In genomic region chr19:5286465-5287029, GRCh38 we compare ENCODE assay signal across 18 cellular contexts. TPM values are rescaled to one million over a fixed set of nuclear protein-coding genes. Genes with fewer than 3 reads are reported as not detected.
A peak's percentile ranks its signal among the peaks of the same experiment; 100 is the strongest.
DNase-seq lines count a peak whose midpoint lies in the region; ATAC-seq and TF ChIP-seq lines count a peak whose summit lies in the region.
"Had no signal": no experiment of that assay in that cellular context is flagged by ENCODE, and none has a peak within 500 bp of the region (broad histone marks: within the 10 kb centered on the region; RNA-seq: fewer than 3 reads in every experiment).

No MANE protein-coding gene starts in this region.

- TF ChIP-seq CTCF in left ventricle myocardium inferior (IDR thresholded peaks at IDR 0.05; ENCODE audit: borderline replicate concordance), result no peak
- no peak for TF ChIP-seq CTCF in osteocyte (IDR thresholded peaks at IDR 0.05)

- no peak for ATAC-seq in Right ventricle myocardium inferior
- ATAC-seq in HG03097 (IDR thresholded peaks at IDR 0.05; ENCODE audit: low FRiP score, unreplicated experiment), result no peak
- ATAC-seq in left colon, result no peak

- peak overlapping the region; percentile 1 for H3K9ac ChIP-seq in adipocyte (ENCODE audit: low read length)
- H3K9ac ChIP-seq: KMS-11 had no signal

- peak overlapping the region; percentile 18 for H3K27ac Mint-ChIP-seq in osteocyte (ENCODE audit: unreplicated experiment)
- no peak overlapping the region for H3K27ac Mint-ChIP-seq in activated T-cell treated with anti-CD3 and anti-CD28 coated beads, Interleukin-2, amount 50 U/mL, for 24 hours

- peaks cover 17% of the 10 kb centered on the region for H3K36me3 ChIP-seq in left ventricle myocardium inferior
- H3K36me3 ChIP-seq in adipocyte (ENCODE audit: control insufficient read depth, insufficient read depth, low read length, severe bottlenecking), result peaks cover 17% of the 10 kb centered on the region
- H3K36me3 ChIP-seq: MG63 had no signal

- peaks cover 57% of the 10 kb centered on the region for H3K4me1 ChIP-seq in left ventricle myocardium inferior
- H3K4me1 ChIP-seq in adipocyte (ENCODE audit: control insufficient read depth, insufficient read depth, low read length), result peaks cover 57% of the 10 kb centered on the region

- H3K9me3 ChIP-seq in left ventricle myocardium inferior (replicated peaks), result no peaks in the 10 kb centered on the region
- no peaks in the 10 kb centered on the region for H3K9me3 ChIP-seq in adipocyte (ENCODE audit: control insufficient read depth, low read length)
- H3K9me3 ChIP-seq: MG63 had no signal

- H3K4me3 ChIP-seq in left ventricle myocardium inferior (no peak overlapping the region), adipocyte (ENCODE audit: low read length) (no peak overlapping the region)
- H3K4me3 ChIP-seq: MG63 had no signal

- H3K27ac ChIP-seq in left ventricle myocardium inferior (replicated peaks), result peak overlapping the region; percentile 16
- H3K27ac ChIP-seq: KMS-11 had no signal

- H3K27me3 ChIP-seq in left ventricle myocardium inferior (ENCODE audit: low read depth) (peaks cover 13% of the 10 kb centered on the region), adipocyte (replicated peaks; ENCODE audit: control insufficient read depth, insufficient read depth, low read length) (no peaks in the 10 kb centered on the region)
- H3K27me3 ChIP-seq: MG63 had no signal

- no peak overlapping the region for H3K4me3 Mint-ChIP-seq in osteocyte (ENCODE audit: unreplicated experiment)
- H3K4me3 Mint-ChIP-seq in activated T-cell treated with anti-CD3 and anti-CD28 coated beads, Interleukin-2, amount 50 U/mL, for 24 hours, result no peak overlapping the region

- peaks cover 19% of the 10 kb centered on the region for H3K36me3 Mint-ChIP-seq in osteocyte (ENCODE audit: unreplicated experiment)
- no peaks in the 10 kb centered on the region for H3K36me3 Mint-ChIP-seq in activated T-cell treated with anti-CD3 and anti-CD28 coated beads, Interleukin-2, amount 50 U/mL, for 24 hours (ENCODE audit: low read depth)

- peaks cover 22% of the 10 kb centered on the region for H3K4me1 Mint-ChIP-seq in osteocyte (ENCODE audit: unreplicated experiment)
- H3K4me1 Mint-ChIP-seq in activated T-cell treated with anti-CD3 and anti-CD28 coated beads, Interleukin-2, amount 50 U/mL, for 24 hours (ENCODE audit: low read depth), result peaks cover 6% of the 10 kb centered on the region

- no peaks in the 10 kb centered on the region for H3K9me3 Mint-ChIP-seq in osteocyte (ENCODE audit: unreplicated experiment)
- no peaks in the 10 kb centered on the region for H3K9me3 Mint-ChIP-seq in activated T-cell treated with anti-CD3 and anti-CD28 coated beads, Interleukin-2, amount 50 U/mL, for 24 hours

- H3K27me3 Mint-ChIP-seq in osteocyte (ENCODE audit: unreplicated experiment), result no peaks in the 10 kb centered on the region
- peaks cover 10% of the 10 kb centered on the region for H3K27me3 Mint-ChIP-seq in activated T-cell treated with anti-CD3 and anti-CD28 coated beads, Interleukin-2, amount 50 U/mL, for 24 hours

- intact Hi-C loops in left ventricle myocardium inferior (cut with micrococcal nuclease) (no loop called here), Right ventricle myocardium inferior (cut with DNase I) (no loop called here), left colon (cut with DNase I, micrococcal nuclease) (no loop called here)

- DNase-seq in left ventricle myocardium inferior, result no peak
- DNase-seq in Right ventricle myocardium inferior (ENCODE audit: missing footprints), result no peak
- no peak for DNase-seq in adipocyte (ENCODE audit: low read depth)
- no peak for DNase-seq in osteocyte (ENCODE audit: extremely low spot score, unreplicated experiment)
- no peak for DNase-seq in UCSD-AML1 (lab: John Stamatoyannopoulos, UW; ENCODE audit: unreplicated experiment)
- DNase-seq in left colon, result no peak
- no peak for DNase-seq in activated T-cell treated with anti-CD3 and anti-CD28 coated beads, Interleukin-2, amount 50 U/mL, for 24 hours
- DNase-seq: 8988T, DMS53, H7, MG63, NCI-H1092 treated with DMSO at 0.1 percent for 48 hours, NCI-H187, NCI-H446 treated with DMSO at 0.1 percent for 48 hours, NCI-H748 treated with DMSO at 0.1 percent for 48 hours, SIG-M5 had no signal

RNA-seq across cellular contexts. Expression of gene PTPRS, which starts 54.1 kb away (rescaled TPM):
- total RNA-seq in left ventricle myocardium inferior (40.0 TPM), Right ventricle myocardium inferior (61.0 TPM), osteocyte (182 and 185 TPM in 2 replicates), left colon (10 to 100 TPM; 11.8 to 27.6 TPM)
